Comparison of ENCODE assay signal across 7 cellular contexts in the genomic region with DNA sequence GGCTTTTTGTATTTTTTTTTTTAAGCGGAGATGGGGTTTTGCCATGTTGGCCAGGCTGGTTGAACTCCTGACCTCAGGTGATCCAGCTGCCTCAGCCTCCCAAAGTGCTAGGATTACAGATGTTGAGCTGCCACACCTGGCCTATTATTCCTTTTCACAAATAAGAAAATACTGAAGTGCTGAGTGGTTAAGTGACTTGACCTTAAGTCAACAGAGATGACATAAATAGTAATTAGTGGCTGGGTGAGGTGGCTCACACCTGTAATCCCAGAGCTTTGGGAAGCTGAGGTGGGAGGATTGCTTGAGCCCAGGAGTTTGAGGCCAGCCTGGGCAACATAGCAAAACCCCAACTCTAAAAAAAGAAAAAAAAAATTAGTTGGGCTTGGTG. TPM values are rescaled to one million over a fixed set of nuclear protein-coding genes. Genes with fewer than 3 reads are reported as not detected.
A peak's percentile ranks its signal among the peaks of the same experiment; 100 is the strongest.
DNase-seq lines count a peak whose midpoint lies in the region; FAIRE-seq and TF ChIP-seq lines count a peak whose summit lies in the region.
"Not testable (repeated sequence)": the region's sequence is repeated elsewhere in the genome, so short reads cannot be mapped to it uniquely, and the experiment has no call there.

No MANE protein-coding gene starts in this region.

- H3K4me1 ChIP-seq in PC-9 (replicated peaks; ENCODE audit: insufficient read depth), result peaks cover 18% of the 10 kb centered on the region; the same call in 1 of the 2 replicates
- H3K4me1 ChIP-seq in hepatocyte (ENCODE audit: insufficient read depth), result not testable (repeated sequence)

- not testable (repeated sequence) for H3K27me3 ChIP-seq in PC-9 (ENCODE audit: insufficient read depth, low read depth); bronchial epithelial cell (ENCODE audit: control insufficient read depth, insufficient read depth, low read length); hepatocyte

- DNase-seq in COLO668 (lab: John Stamatoyannopoulos, UW; ENCODE audit: unreplicated experiment) (peak; percentile 46), LoVo (ENCODE audit: low spot score) (peak; percentile 33), NCI-H2029 treated with DMSO at 0.1 percent for 48 hours (lab: John Stamatoyannopoulos, UW) (peak; percentile 57), NCI-H69 (lab: John Stamatoyannopoulos, UW) (peak; percentile 93), PC-9 (peak; percentile 42 to 94), bronchial epithelial cell (ENCODE audit: low read depth) (peak; percentile 70)
- not testable (repeated sequence) for DNase-seq in hepatocyte (ENCODE audit: low spot score)

- H3K9me3 ChIP-seq in PC-9 (ENCODE audit: insufficient read depth, low read depth); hepatocyte (ENCODE audit: low read depth): not testable (repeated sequence)

- peak overlapping the region; percentile 46 for H3K27ac ChIP-seq in PC-9
- H3K27ac ChIP-seq in hepatocyte, result not testable (repeated sequence)

- TF ChIP-seq CTCF in PC-9 (conservative IDR thresholded peaks at IDR 0.05); bronchial epithelial cell (IDR thresholded peaks at IDR 0.05; ENCODE audit: insufficient read depth, low read length, severe bottlenecking); hepatocyte (IDR thresholded peaks at IDR 0.05; ENCODE audit: poor library complexity): not testable (repeated sequence)

- H3K79me2 ChIP-seq in PC-9 (ENCODE audit: low read depth); hepatocyte: not testable (repeated sequence)

- H3K4me2 ChIP-seq in PC-9, result peak overlapping the region; percentile 57; the same call in 1 of the 2 replicates
- H3K4me2 ChIP-seq in hepatocyte, result peak overlapping the region; percentile 83

- H3K9me2 ChIP-seq in PC-9 (ENCODE audit: insufficient read depth); hepatocyte (replicated peaks; ENCODE audit: insufficient read depth): not testable (repeated sequence)

- H3K4me3 ChIP-seq in PC-9; bronchial epithelial cell (ENCODE audit: low read depth, low read length); hepatocyte: not testable (repeated sequence)

- not testable (repeated sequence) for H4K20me1 ChIP-seq in PC-9 (ENCODE audit: insufficient read depth); hepatocyte (ENCODE audit: insufficient read depth, poor library complexity, severe bottlenecking)

- 0 out of 2 replicates have a peak overlapping the region, but pooled peaks have one; percentile 71 for H2AFZ ChIP-seq in PC-9
- not testable (repeated sequence) for H2AFZ ChIP-seq in hepatocyte

- not testable (repeated sequence) for H3K36me3 ChIP-seq in PC-9 (ENCODE audit: low read depth); bronchial epithelial cell (ENCODE audit: control insufficient read depth, insufficient read depth, low read length); hepatocyte (replicated peaks; ENCODE audit: insufficient read depth, low read depth)

- CTCF ChIA-PET in PC-9 (lab: Charles Lee), result interaction anchor here (0.6 to 1.1 kb wide), 3 partner anchors 28 to 136 kb away, joined by 3 to 4 read pairs (median 3); a partner anchor contains a TSS

- FAIRE-seq in bronchial epithelial cell (lab: Jason Lieb, UNC), result not testable (repeated sequence)

- POLR2A ChIA-PET in PC-9 (lab: Charles Lee; ENCODE audit: unreplicated experiment), result interaction anchor here (0.6 to 0.8 kb wide), 3 partner anchors 29 to 326 kb away, joined by 4 to 10 read pairs (median 6); a partner anchor contains a TSS

- WGBS in hepatocyte (ENCODE audit: low lambda C conversion rate, missing lambda C conversion rate), result 67% methylated on average over 1 of the region's 1 CpG

- BruUV-seq in PC-9 (replicated peaks; lab: Mats Ljungman, UMichigan), result not testable (repeated sequence)

- H3F3A ChIP-seq in PC-9 (ENCODE audit: insufficient read depth, low read depth), result peaks cover 34% of the 10 kb centered on the region

- intact Hi-C loops in PC-9 (cut with micrococcal nuclease; ENCODE audit: unreplicated experiment), result loop anchor here (5.0 to 10.0 kb wide), 2 partner anchors 222 to 725 kb away; a partner anchor contains a TSS

RNA-seq across cellular contexts. Expression of a gene that starts 3.4 kb away (rescaled TPM):
- total RNA-seq in PC-9 (2021) (0.70 and 1.4 TPM in 2 replicates), bronchial epithelial cell (1.2 and 1.6 TPM in 2 replicates), hepatocyte (2.7 and 3.2 TPM in 2 replicates)
- polyA plus RNA-seq in hepatocyte, result 3.7 and 4.5 TPM in 2 replicates

RNA-seq across cellular contexts. Expression of a gene that starts 10.8 kb away (rescaled TPM):
- total RNA-seq in PC-9 (2021) (10.3 and 10.5 TPM in 2 replicates), bronchial epithelial cell (2.4 and 2.9 TPM in 2 replicates), hepatocyte (19.5 and 28.1 TPM in 2 replicates)
- polyA plus RNA-seq in hepatocyte, result 21.3 and 27.4 TPM in 2 replicates

RNA-seq across cellular contexts. Expression of a gene that starts 11.1 kb away (rescaled TPM):
- total RNA-seq in PC-9 (2021) (91.4 and 108 TPM in 2 replicates), bronchial epithelial cell (16.9 and 22.9 TPM in 2 replicates), hepatocyte (13.3 and 29.2 TPM in 2 replicates)
- polyA plus RNA-seq in hepatocyte, result 44.2 and 44.3 TPM in 2 replicates

RNA-seq across cellular contexts. Expression of a gene that starts 18.5 kb away (rescaled TPM):
- total RNA-seq in PC-9 (2021) (160 and 285 TPM in 2 replicates), bronchial epithelial cell (82.7 and 108 TPM in 2 replicates), hepatocyte (80.1 and 90.5 TPM in 2 replicates)
- 198 and 228 TPM in 2 replicates for polyA plus RNA-seq in hepatocyte

RNA-seq across cellular contexts. Expression of a gene that starts 28.3 kb away (rescaled TPM):
- 20.5 and 23.4 TPM in 2 replicates for total RNA-seq in PC-9 (2021)
- 3.4 and 5.5 TPM in 2 replicates for total RNA-seq in bronchial epithelial cell
- 7.7 and 14.7 TPM in 2 replicates for total RNA-seq in hepatocyte
- 18.5 and 22.3 TPM in 2 replicates for polyA plus RNA-seq in hepatocyte
